ENCODE assay signal across 20 cellular contexts in genomic region chr1:210456731-210457130, GRCh38.
"Had no signal": no experiment of that assay in that cellular context is flagged by ENCODE, and none has a peak within 500 bp of the region (broad histone marks: within the 10 kb centered on the region; RNA-seq: fewer than 3 reads in every experiment).

No MANE protein-coding gene starts in this region.

- H3K36me3 Mint-ChIP-seq: activated naive CD4-positive, alpha-beta T cell treated with anti-CD3 and anti-CD28 coated beads, Interleukin-2, amount 10 ng/mL, durations not matched to agents 7 days and 5 days; activated naive CD8-positive, alpha-beta T cell treated with anti-CD3 and anti-CD28 coated beads for 36 hours had no signal

- H3K9me3 Mint-ChIP-seq: activated naive CD4-positive, alpha-beta T cell treated with anti-CD3 and anti-CD28 coated beads, Interleukin-2, amount 10 ng/mL, durations not matched to agents 7 days and 5 days; activated naive CD8-positive, alpha-beta T cell treated with anti-CD3 and anti-CD28 coated beads for 36 hours; activated T-helper 17 cell treated with anti-CD3 and anti-CD28 coated beads, Interleukin-2, amount 50 U/mL, for 72 hours; T-helper 1 cell treated with Interleukin-12 subunit alpha and Interleukin-12 subunit beta and Interleukin-4 antibody, amounts not matched to agents 30 μg/mL and 1 μg/mL, for 36 hours had no signal

- H3K27ac Mint-ChIP-seq: activated naive CD8-positive, alpha-beta T cell treated with anti-CD3 and anti-CD28 coated beads for 36 hours; activated T-helper 17 cell treated with anti-CD3 and anti-CD28 coated beads, Interleukin-2, amount 50 U/mL, for 72 hours; T-helper 1 cell treated with Interleukin-12 subunit alpha and Interleukin-12 subunit beta and Interleukin-4 antibody, amounts not matched to agents 30 μg/mL and 1 μg/mL, for 36 hours had no signal

- H3K4me3 Mint-ChIP-seq: activated naive CD4-positive, alpha-beta T cell treated with anti-CD3 and anti-CD28 coated beads, Interleukin-2, amount 10 ng/mL, durations not matched to agents 7 days and 5 days; activated naive CD8-positive, alpha-beta T cell treated with anti-CD3 and anti-CD28 coated beads for 36 hours; activated T-helper 17 cell treated with anti-CD3 and anti-CD28 coated beads, Interleukin-2, amount 50 U/mL, for 72 hours; T-helper 1 cell treated with Interleukin-12 subunit alpha and Interleukin-12 subunit beta and Interleukin-4 antibody, amounts not matched to agents 30 μg/mL and 1 μg/mL, for 36 hours had no signal

- ATAC-seq: activated CD4-positive, CD25-positive, alpha-beta regulatory T cell treated with anti-CD3 and anti-CD28 coated beads, Interleukin-2, amount 50 U/mL, for 24 hours; activated T-helper 17 cell treated with anti-CD3 and anti-CD28 coated beads, Interleukin-2, amount 50 U/mL, for 72 hours; body of pancreas had no signal

- DNase-seq: activated CD4-positive, alpha-beta T cell treated with anti-CD3 and anti-CD28 coated beads for 4 hours; activated gamma-delta T cell treated with Interleukin-2 at 50 U/mL for 16 hours; activated naive CD4-positive, alpha-beta T cell treated with anti-CD3 and anti-CD28 coated beads, Interleukin-2, amount 10 ng/mL, durations not matched to agents 7 days and 5 days; activated naive CD8-positive, alpha-beta T cell treated with anti-CD3 and anti-CD28 coated beads for 36 hours; activated T-cell treated with anti-CD3 and anti-CD28 coated beads for 4 hours; activated T-cell treated with anti-CD3 and anti-CD28 coated beads, Interleukin-2, amount 50 U/mL, for 48 hours; body of pancreas; KBM-7; NCI-H1092; NCI-H1417; NCI-H1930; NCI-H2171; NCI-H2227 treated with DMSO at 0.1 percent for 48 hours; NCI-H526; NCI-H774; PC-9; SHP77 treated with DMSO at 0.1 percent for 48 hours had no signal

- H3K4me1 Mint-ChIP-seq: activated naive CD8-positive, alpha-beta T cell treated with anti-CD3 and anti-CD28 coated beads for 36 hours; activated T-helper 17 cell treated with anti-CD3 and anti-CD28 coated beads, Interleukin-2, amount 50 U/mL, for 72 hours had no signal

- H3K27me3 Mint-ChIP-seq: activated naive CD4-positive, alpha-beta T cell treated with anti-CD3 and anti-CD28 coated beads, Interleukin-2, amount 10 ng/mL, durations not matched to agents 7 days and 5 days; activated naive CD8-positive, alpha-beta T cell treated with anti-CD3 and anti-CD28 coated beads for 36 hours; activated T-helper 17 cell treated with anti-CD3 and anti-CD28 coated beads, Interleukin-2, amount 50 U/mL, for 72 hours had no signal
